Comparison of ENCODE assay signal across 1 cellular context in the genomic region with DNA sequence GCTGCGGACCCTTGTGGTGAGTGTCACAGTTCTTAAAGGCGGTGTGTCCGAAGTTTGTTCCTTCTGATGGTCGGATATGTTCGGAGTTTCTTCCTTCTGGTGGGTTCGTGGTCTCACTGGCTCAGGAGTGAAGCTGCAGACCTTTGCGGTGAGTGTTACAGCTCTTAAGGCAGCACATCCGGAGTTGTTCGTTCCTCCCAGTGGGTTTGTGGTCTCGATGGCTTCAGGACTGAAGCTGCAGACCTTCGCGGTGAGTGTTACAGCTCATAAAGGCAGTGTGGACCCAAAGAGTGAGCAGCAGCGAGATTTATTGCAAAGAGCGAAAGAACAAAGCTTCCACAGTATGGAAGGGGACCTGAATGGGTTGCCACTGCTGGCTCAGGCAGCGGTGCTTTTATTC. TPM values are rescaled to one million over a fixed set of nuclear protein-coding genes. Genes with fewer than 3 reads are reported as not detected.
"Had no signal": no experiment of that assay in that cellular context is flagged by ENCODE, and none has a peak within 500 bp of the region (broad histone marks: within the 10 kb centered on the region; RNA-seq: fewer than 3 reads in every experiment).

No MANE protein-coding gene starts in this region.

RNA-seq across cellular contexts. Expression of gene CNTLN, which starts 42.7 kb away (rescaled TPM):
- total RNA-seq: naive thymus-derived CD8-positive, alpha-beta T cell had no signal
